ENCODE assay signal across 22 cellular contexts in the genomic region with DNA sequence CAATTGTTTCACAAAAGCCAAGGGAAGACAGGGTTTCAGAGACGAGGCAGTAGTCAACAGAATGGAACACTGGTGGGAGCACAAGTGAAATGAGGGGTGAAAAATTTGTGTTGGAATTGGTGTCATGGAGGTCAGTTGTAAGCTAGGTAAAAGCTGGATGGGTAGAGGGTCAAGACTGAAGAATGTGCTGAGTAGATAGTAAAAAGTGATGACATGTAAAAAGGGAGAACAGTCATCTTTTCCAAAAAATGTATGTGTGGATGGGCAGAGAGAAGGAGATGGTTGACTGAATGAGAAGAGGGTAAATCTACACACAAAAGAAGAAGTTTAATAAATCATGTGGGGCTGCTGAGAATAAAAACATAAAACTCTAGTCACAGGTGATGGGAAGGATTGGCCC.
"Had no signal": no experiment of that assay in that cellular context is flagged by ENCODE, and none has a peak within 500 bp of the region (broad histone marks: within the 10 kb centered on the region; RNA-seq: fewer than 3 reads in every experiment).

No MANE protein-coding gene starts in this region.

- FAIRE-seq: colon, endothelial cell of umbilical vein, frontal cortex, islet of Langerhans, keratinocyte had no signal

- H3K27ac ChIP-seq: coronary artery, dorsolateral prefrontal cortex, esophagus muscularis mucosa, foreskin keratinocyte, gastroesophageal sphincter, heart left ventricle, left lung, lower lobe of right lung had no signal

- DNase-seq: dermis blood vessel endothelial cell; dorsolateral prefrontal cortex; effector CD4-positive, alpha-beta T cell; effector memory CD4-positive, alpha-beta T cell; foreskin keratinocyte; heart left ventricle; hippocampal formation; left cardiac atrium; left lung; left ventricle myocardium superior; lower lobe of right lung; mesenchymal stem cell; mucosa of descending colon; naive B cell had no signal

- H3K9me3 ChIP-seq: esophagus muscularis mucosa, gastroesophageal sphincter, heart left ventricle, left lung, lower lobe of right lung, mucosa of descending colon had no signal

- H3K27me3 ChIP-seq: dorsolateral prefrontal cortex, esophagus muscularis mucosa, foreskin keratinocyte, gastroesophageal sphincter, heart left ventricle, left lung had no signal

- H3K36me3 ChIP-seq: esophagus muscularis mucosa, gastroesophageal sphincter, heart left ventricle, left lung, lower lobe of right lung had no signal

- ATAC-seq: foreskin keratinocyte, gastroesophageal sphincter, heart left ventricle, left cardiac atrium, left lung, left ventricle myocardium superior, lower lobe of right lung, mucosa of descending colon had no signal

- H3K4me1 ChIP-seq: esophagus muscularis mucosa, foreskin keratinocyte, gastroesophageal sphincter, heart left ventricle, left lung, lower lobe of right lung had no signal

- H3K4me3 ChIP-seq: coronary artery, dorsolateral prefrontal cortex, esophagus muscularis mucosa, gastroesophageal sphincter, heart left ventricle, left lung, lower lobe of right lung, mucosa of descending colon had no signal
